In genomic region chrX:7139202-7140081, GRCh38 we compare ENCODE assay signal across 20 cellular contexts. TPM values are rescaled to one million over a fixed set of nuclear protein-coding genes. Genes with fewer than 3 reads are reported as not detected.
A peak's percentile ranks its signal among the peaks of the same experiment; 100 is the strongest.
DNase-seq lines count a peak whose midpoint lies in the region; ATAC-seq, FAIRE-seq and TF ChIP-seq lines count a peak whose summit lies in the region.
"Had no signal": no experiment of that assay in that cellular context is flagged by ENCODE, and none has a peak within 500 bp of the region (broad histone marks: within the 10 kb centered on the region; RNA-seq: fewer than 3 reads in every experiment).

No MANE protein-coding gene starts in this region.

- H3K27ac ChIP-seq in DND-41 (ENCODE audit: low read length) (peak overlapping the region; percentile 52; the same call in 1 of the 2 replicates), H1 (ENCODE audit: low read depth, low read length) (no peak overlapping the region)
- H3K27ac ChIP-seq: esophagus muscularis mucosa, parathyroid adenoma, RWPE1 had no signal

- H3K4me3 ChIP-seq in DND-41 (ENCODE audit: low read depth in 1 of 2, low read length in 2 of 2) (no peak overlapping the region), H1 (ENCODE audit: extremely low read depth in 1 of 4, insufficient read depth in 2 of 4, low read depth in 3 of 4, low read length in 4 of 4) (no peak overlapping the region)
- H3K4me3 ChIP-seq: esophagus muscularis mucosa, mucosa of descending colon had no signal

- H3K4me2 ChIP-seq in DND-41 (ENCODE audit: insufficient read depth, low read length) (no peak overlapping the region), H1 (ENCODE audit: insufficient read depth in 1 of 2, low read depth in 2 of 2, low read length in 2 of 2) (no peak overlapping the region)

- FAIRE-seq in H1 (lab: Jason Lieb, UNC): peak; percentile 48
- no peak for FAIRE-seq in urothelium cell line (lab: Jason Lieb, UNC)
- FAIRE-seq: H54 had no signal

- no peak overlapping the region for H3K23ac ChIP-seq in H1 (ENCODE audit: insufficient read length)

- 91% methylated on average over 6 of the region's 9 CpGs; no CpG with 5 or more reads in 1 of the 2 experiments for WGBS in H1 (ENCODE audit: extremely low coverage in 1 of 2, insufficient coverage in 1 of 2, insufficient read length in 1 of 2, insufficient replicate concordance in 2 of 2, low coverage in 1 of 2, low lambda C conversion rate in 2 of 2, missing lambda C conversion rate in 1 of 2), 2 experiments

- H2AK5ac ChIP-seq in H1 (ENCODE audit: low read depth, low read length): no peak overlapping the region

- H3K9ac ChIP-seq in DND-41 (ENCODE audit: low read depth, low read length) (no peak overlapping the region), H1 (replicated peaks in 1 of 4; ENCODE audit: extremely low read depth in 1 of 4, low read depth in 3 of 4, low read length in 3 of 4) (no peak overlapping the region)
- H3K9ac ChIP-seq: parathyroid adenoma had no signal

- H4K8ac ChIP-seq in H1 (ENCODE audit: extremely low read depth, insufficient read depth, low read length): no peak overlapping the region

- CTCF ChIA-PET in H1 (lab: Charles Lee; ENCODE audit: partially characterized antibody): no interaction called here

- no peaks in the 10 kb centered on the region for H3K79me1 ChIP-seq in H1 (ENCODE audit: low read depth, low read length)

- DNase-seq in DND-41 (no peak), M059J (ENCODE audit: low read depth) (peak; percentile 61), H1 (ENCODE audit: low read depth in 1 of 2, low spot score in 2 of 2) (no peak), myocyte (ENCODE audit: low read depth) (peak; percentile 55), urothelium cell line (ENCODE audit: low spot score) (no peak), pons (ENCODE audit: low spot score) (no peak)
- DNase-seq: activated CD4-positive, alpha-beta T cell treated with anti-CD3 and anti-CD28 coated beads for 1 hour; CD4-positive, alpha-beta T cell; cortex of kidney; GDM1; mucosa of descending colon; NCI-H1930; NCI-H748 treated with DMSO at 0.1 percent for 48 hours; T-helper 2 cell had no signal

- H4K5ac ChIP-seq in H1 (ENCODE audit: insufficient read length, low read depth, low read length): no peak overlapping the region

- H3K14ac ChIP-seq in H1 (ENCODE audit: insufficient read length): no peak overlapping the region

- peaks cover 8% of the 10 kb centered on the region; the same call in 1 of the 2 replicates for H4K20me1 ChIP-seq in DND-41 (ENCODE audit: insufficient read depth, low read length)
- no peaks in the 10 kb centered on the region for H4K20me1 ChIP-seq in H1 (replicated peaks in 1 of 2; ENCODE audit: control insufficient read depth in 1 of 2, insufficient read depth in 2 of 2, low read length in 2 of 2)

- H3K4me1 ChIP-seq in DND-41 (ENCODE audit: insufficient read depth, low read length): peaks cover 39% of the 10 kb centered on the region
- H3K4me1 ChIP-seq in H1 (replicated peaks in 1 of 4; ENCODE audit: control insufficient read depth in 3 of 4, insufficient read depth in 4 of 4, low read length in 3 of 4): no peaks in the 10 kb centered on the region
- H3K4me1 ChIP-seq: esophagus muscularis mucosa, parathyroid adenoma had no signal

- H2BK15ac ChIP-seq in H1 (ENCODE audit: low read length): no peak overlapping the region

- H3K23me2 ChIP-seq in H1 (ENCODE audit: low read depth, low read length): no peaks in the 10 kb centered on the region

- no peak overlapping the region for H2BK12ac ChIP-seq in H1 (ENCODE audit: low read depth, low read length)

- H3K9me3 ChIP-seq in DND-41 (ENCODE audit: insufficient read depth, low read length, severe bottlenecking): no peaks in the 10 kb centered on the region
- H3K9me3 ChIP-seq in H1 (ENCODE audit: insufficient read depth in 2 of 2, low read depth in 1 of 2, low read length in 1 of 2): no peaks in the 10 kb centered on the region
- H3K9me3 ChIP-seq: esophagus muscularis mucosa, mucosa of descending colon had no signal

- TF ChIP-seq EP300 in H1 (IDR thresholded peaks at IDR 0.05; ENCODE audit: borderline replicate concordance in 1 of 2, low read depth in 2 of 2, low read length in 2 of 2): no peak

- H3K27me3 ChIP-seq in DND-41 (ENCODE audit: insufficient read depth, low read length, poor library complexity) (no peaks in the 10 kb centered on the region), H1 (replicated peaks in 1 of 4; ENCODE audit: control insufficient read depth in 3 of 4, extremely low read depth in 1 of 4, insufficient read depth in 3 of 4, low read length in 3 of 4) (no peaks in the 10 kb centered on the region)
- H3K27me3 ChIP-seq: esophagus muscularis mucosa had no signal

- no peak for TF ChIP-seq POLR2A in H1 (IDR thresholded peaks at IDR 0.05; ENCODE audit: control extremely low read depth in 1 of 2, low read depth in 2 of 2, low read length in 2 of 2)

- no peak overlapping the region for H2AFZ ChIP-seq in DND-41 (ENCODE audit: low read depth, low read length)
- no peak overlapping the region for H2AFZ ChIP-seq in H1 (ENCODE audit: low read length)
- H2AFZ ChIP-seq: parathyroid adenoma had no signal

- no peak overlapping the region for H3K56ac ChIP-seq in H1 (replicated peaks; ENCODE audit: insufficient read length, low read depth, low read length)

- POLR2A ChIA-PET in H1 (lab: Charles Lee; ENCODE audit: partially characterized antibody): interaction anchor here (0.6 kb wide), 1 partner anchor 50 kb away, joined by 3 read pairs; no protein-coding TSS in a partner anchor

- H2BK20ac ChIP-seq in H1 (ENCODE audit: low read length): no peak overlapping the region

- TF ChIP-seq CTCF in DND-41 (IDR thresholded peaks at IDR 0.05; ENCODE audit: borderline replicate concordance, extremely low read depth, low read length, poor library complexity, severe bottlenecking): no peak
- no peak for TF ChIP-seq CTCF in H1 (IDR thresholded peaks at IDR 0.05; ENCODE audit: control extremely low read depth in 1 of 3, insufficient read depth in 1 of 3, low read depth in 1 of 3, low read length in 3 of 3)

- H3K36me3 ChIP-seq in DND-41 (ENCODE audit: insufficient read depth, low read length) (peaks cover 26% of the 10 kb centered on the region), H1 (ENCODE audit: control insufficient read depth in 2 of 4, insufficient read depth in 4 of 4, low read length in 3 of 4) (no peaks in the 10 kb centered on the region; a peak in 1 of 8 replicates)
- H3K36me3 ChIP-seq: esophagus muscularis mucosa had no signal

- H4K91ac ChIP-seq in H1 (replicated peaks; ENCODE audit: insufficient read length, low read length): no peak overlapping the region

- TF ChIP-seq RAD21 in H1 (IDR thresholded peaks at IDR 0.05 in 1 of 2, conservative IDR thresholded peaks at IDR 0.05 in 1 of 2; ENCODE audit: low read depth in 2 of 2, low read length in 2 of 2): no peak

- H2BK5ac ChIP-seq in H1 (ENCODE audit: low read depth, low read length): no peak overlapping the region

- no peak overlapping the region for H2BK120ac ChIP-seq in H1 (replicated peaks; ENCODE audit: low read depth, low read length)

- no peak overlapping the region for H3K18ac ChIP-seq in H1 (ENCODE audit: extremely low read depth, low read length)

- no peak overlapping the region for H3K4ac ChIP-seq in H1 (replicated peaks; ENCODE audit: insufficient read length, low read depth, low read length)

- H3K79me2 ChIP-seq in DND-41 (ENCODE audit: insufficient read depth, low read length) (peaks cover 99% of the 10 kb centered on the region), H1 (ENCODE audit: control insufficient read depth in 1 of 2, insufficient read depth in 2 of 2, low read length in 2 of 2) (no peaks in the 10 kb centered on the region; a peak in 1 of 4 replicates)
- H3K79me2 ChIP-seq: parathyroid adenoma had no signal

- no peak for ATAC-seq in DND-41 (ENCODE audit: insufficient read depth, low read depth)
- no peak for ATAC-seq in HG03196 (IDR thresholded peaks at IDR 0.05; ENCODE audit: unreplicated experiment)
- ATAC-seq in GM18907 (IDR thresholded peaks at IDR 0.05; ENCODE audit: unreplicated experiment): no peak
- ATAC-seq: mucosa of descending colon had no signal

TF ChIP-seq in H1, 55 proteins besides CTCF, POLR2A, EP300 and RAD21:
- no peak for TF ChIP-seq GTF2F1 (IDR thresholded peaks at IDR 0.05; ENCODE audit: borderline replicate concordance, low read depth, low read length)
- no peak for TF ChIP-seq SIX5 (IDR thresholded peaks at IDR 0.05; ENCODE audit: low read depth, low read length)
- no peak for TF ChIP-seq YY1 (IDR thresholded peaks at IDR 0.05; ENCODE audit: low read depth, low read length)
- no peak for TF ChIP-seq PHF8 (conservative IDR thresholded peaks at IDR 0.05; ENCODE audit: low read depth, low read length)
- no peak for TF ChIP-seq SIRT6 (IDR thresholded peaks at IDR 0.05; ENCODE audit: low read length)
- TF ChIP-seq KDM4A (IDR thresholded peaks at IDR 0.05; ENCODE audit: low read depth, low read length, severe bottlenecking): no peak
- TF ChIP-seq CREB1 (IDR thresholded peaks at IDR 0.05): no peak
- no peak for TF ChIP-seq SUZ12 (IDR thresholded peaks at IDR 0.05; ENCODE audit: low read length)

RNA-seq across cellular contexts. Expression of gene STS, which starts 8.1 kb away (rescaled TPM):
- total RNA-seq in M059J (2014; rRNA removed; shearing (Covaris generic)): 3.2 and 5.0 TPM in 2 replicates
- 1.4 and 1.5 TPM in 2 replicates for total RNA-seq in H1 (2021; fragmentation: NEBNext Ultra II Directional; extraction: Animal tissue kit (Norgen Biotek cat#: 25700))
- polyA plus RNA-seq in H1 (2011; rRNA removed): 0.39 and 0.67 TPM in 2 replicates
- 0.39 TPM for polyA plus RNA-seq in H1 (2011; cell fraction: cytosol; rRNA removed)
- polyA plus RNA-seq in H1 (2011; cell fraction: nucleus; rRNA removed): 1.4 TPM
- polyA plus RNA-seq in H1 (2012, experiment 1 of 2): 0.74 to 1.3 TPM (median 0.95 TPM) in 4 replicates
- polyA plus RNA-seq in H1 (2012, experiment 2 of 2): 0.12 TPM
- polyA plus RNA-seq in H1 (2013, experiment 1 of 2): 1.3 TPM
- polyA plus RNA-seq in H1 (2013, experiment 2 of 2): 1.3 TPM
- polyA minus RNA-seq in H1 (2011; rRNA and poly(A)+ RNA removed): 2.3 and 3.1 TPM in 2 replicates
- 0.59 TPM for polyA minus RNA-seq in H1 (2011; cell fraction: cytosol; rRNA and poly(A)+ RNA removed)
- polyA minus RNA-seq in H1 (2011; cell fraction: nucleus; rRNA and poly(A)+ RNA removed): 5.3 TPM
- total RNA-seq in myocyte: 6.2 and 9.1 TPM in 2 replicates
- 4.0 TPM for polyA plus RNA-seq in myocyte (2012)

RNA-seq across cellular contexts. Expression of gene PUDP, which starts 8.5 kb away (rescaled TPM):
- 10.3 and 11.7 TPM in 2 replicates for total RNA-seq in M059J (2014; rRNA removed; shearing (Covaris generic))
- 27.2 and 29.4 TPM in 2 replicates for total RNA-seq in H1 (2021; fragmentation: NEBNext Ultra II Directional; extraction: Animal tissue kit (Norgen Biotek cat#: 25700))
- polyA plus RNA-seq in H1 (2011; rRNA removed): 21.8 and 30.2 TPM in 2 replicates
- 30.4 TPM for polyA plus RNA-seq in H1 (2011; cell fraction: cytosol; rRNA removed)
- 14.6 TPM for polyA plus RNA-seq in H1 (2011; cell fraction: nucleus; rRNA removed)
- polyA plus RNA-seq in H1 (2012, experiment 1 of 2): 24.3 to 30.8 TPM (median 26.6 TPM) in 4 replicates
- 4.2 TPM for polyA plus RNA-seq in H1 (2012, experiment 2 of 2)
- polyA plus RNA-seq in H1 (2013, experiment 1 of 2): 14.9 TPM
- 14.6 TPM for polyA plus RNA-seq in H1 (2013, experiment 2 of 2)
- 30.6 and 33.5 TPM in 2 replicates for polyA minus RNA-seq in H1 (2011; rRNA and poly(A)+ RNA removed)
- 15.5 TPM for polyA minus RNA-seq in H1 (2011; cell fraction: cytosol; rRNA and poly(A)+ RNA removed)
- polyA minus RNA-seq in H1 (2011; cell fraction: nucleus; rRNA and poly(A)+ RNA removed): 17.3 TPM
- total RNA-seq in myocyte: 11.2 and 17.0 TPM in 2 replicates
- polyA plus RNA-seq in myocyte (2012): 8.1 TPM

Comparison
In these comparisons a context has a peak if more than half of its experiments do, and no peak if none do; other contexts are left out.
1. DNase-seq: peak in M059J (single experiment) and myocyte (single experiment); none in DND-41 (single experiment), H1 (0 of 2), urothelium cell line (single experiment) and pons (single experiment).